In the genomic region with DNA sequence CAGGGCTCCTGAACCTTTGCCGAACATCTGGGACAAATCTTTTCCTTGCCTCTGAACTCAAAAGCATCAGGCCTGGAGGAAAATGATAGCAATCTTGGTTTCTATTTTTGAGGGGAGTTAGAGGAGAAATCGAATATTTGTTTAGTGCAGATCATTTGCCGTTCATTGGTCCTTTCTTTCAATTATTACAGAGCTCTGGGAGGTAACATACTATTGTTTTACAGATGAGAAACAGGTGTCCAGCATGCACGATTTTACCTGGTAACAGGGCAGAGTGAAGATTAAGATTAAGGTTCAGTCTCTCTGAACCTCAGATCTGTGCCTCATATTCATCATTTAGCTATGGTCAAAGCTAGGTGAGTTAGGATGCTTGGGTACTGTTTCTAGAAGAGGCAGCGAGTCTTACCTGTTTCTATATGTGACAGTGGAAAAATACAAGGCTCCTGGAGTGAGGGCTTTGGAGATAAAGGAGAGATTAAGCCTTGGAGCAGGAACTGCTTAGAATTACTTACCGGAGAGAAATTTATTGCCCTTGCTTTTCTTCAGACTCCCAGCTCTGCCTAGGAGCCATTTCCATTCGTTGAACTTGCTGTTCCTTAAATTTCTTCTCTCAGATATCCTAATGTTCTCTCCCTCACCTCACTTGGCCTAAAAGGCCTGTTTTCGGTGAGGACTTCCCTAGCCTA, we compare ENCODE assay signal across 8 cellular contexts. TPM values are rescaled to one million over a fixed set of nuclear protein-coding genes. Genes with fewer than 3 reads are reported as not detected.
DNase-seq lines count a peak whose midpoint lies in the region; ATAC-seq and TF ChIP-seq lines count a peak whose summit lies in the region.

No MANE protein-coding gene starts in this region.

- TF ChIP-seq EP300 in gastroesophageal sphincter (IDR thresholded peaks at IDR 0.05) = no peak

- DNase-seq in GM06990 (ENCODE audit: extremely low read depth, insufficient read length) (no peak), RWPE1 (ENCODE audit: low spot score) (no peak), skeletal muscle cell (ENCODE audit: low read depth) (no peak), COLO829 (ENCODE audit: low spot score) (no peak), NCI-H2107 (lab: John Stamatoyannopoulos, UW) (no peak), LoVo (ENCODE audit: low spot score) (no peak)

- H3K27me3 ChIP-seq in GM06990 (replicated peaks; ENCODE audit: control insufficient read depth, insufficient read depth, low read length) = no peaks in the 10 kb centered on the region
- no peaks in the 10 kb centered on the region for H3K27me3 ChIP-seq in gastroesophageal sphincter

- WGBS in gastroesophageal sphincter (ENCODE audit: low coverage in 1 of 2), 2 donors = 26 to 55% methylated on average over 3 to 8 of the region's 8 CpGs

- H3K36me3 ChIP-seq in GM06990 (ENCODE audit: control insufficient read depth, insufficient read depth, low read length) (peaks cover 3% of the 10 kb centered on the region), gastroesophageal sphincter (peaks cover 0 to 20% of the 10 kb centered on the region in 2 donors)

- H3K4me1 ChIP-seq in gastroesophageal sphincter = peaks cover 0 to 70% (median 40%) of the 10 kb centered on the region in 3 donors

- no peak for TF ChIP-seq CTCF in GM06990 (IDR thresholded peaks at IDR 0.05; ENCODE audit: insufficient read depth, low read length, poor library complexity, severe bottlenecking)
- no peak for TF ChIP-seq CTCF in RWPE1 (conservative IDR thresholded peaks at IDR 0.05; ENCODE audit: low read depth)
- no peak for TF ChIP-seq CTCF in gastroesophageal sphincter (IDR thresholded peaks at IDR 0.05)

- POLR2A ChIA-PET in RWPE1 (lab: Yijun Ruan, JAX; ENCODE audit: low non-redundant PET) = no interaction called here

- no peaks in the 10 kb centered on the region for H3K9me3 ChIP-seq in gastroesophageal sphincter

- peak overlapping the region; percentile 91 for H3K4me3 ChIP-seq in GM06990 (replicated peaks; ENCODE audit: low read depth, low read length)
- peak overlapping the region; percentile 71 to 84 for H3K4me3 ChIP-seq in gastroesophageal sphincter
- peak overlapping the region; percentile 96 for H3K4me3 ChIP-seq in skeletal muscle cell (ENCODE audit: low read depth, low read length)

- TF ChIP-seq POLR2A in gastroesophageal sphincter (IDR thresholded peaks at IDR 0.05) = no peak

- CTCF ChIA-PET in RWPE1 (lab: Yijun Ruan, JAX) = interaction anchor here (0.7 to 1.5 kb wide), 4 partner anchors 79 to 142 kb away, joined by 3 to 5 read pairs (median 3); no protein-coding TSS in a partner anchor

- ATAC-seq in gastroesophageal sphincter (no peak), GM21786 (IDR thresholded peaks at IDR 0.05; ENCODE audit: unreplicated experiment) (no peak)

- H3K27ac ChIP-seq in RWPE1 (peak overlapping the region; percentile 87), gastroesophageal sphincter (peak overlapping the region in 3 of 4 donors; percentile 92 to 97 (median 94))

RNA-seq across cellular contexts. Expression of a gene that starts 1.4 kb away (rescaled TPM):
- 10 to 100 TPM; 33.4 to 41.0 (median 33.9) TPM for total RNA-seq in gastroesophageal sphincter

RNA-seq across cellular contexts. Expression of a gene that starts 17.3 kb away (rescaled TPM):
- total RNA-seq in gastroesophageal sphincter = 100 to 1,000 TPM; 138 to 237 (median 186) TPM

RNA-seq across cellular contexts. Expression of a gene that starts 27.9 kb away (rescaled TPM):
- 10 to 100 TPM; 50.6 to 84.2 (median 69.9) TPM for total RNA-seq in gastroesophageal sphincter

RNA-seq across cellular contexts. Expression of a gene that starts 40.2 kb away (rescaled TPM):
- total RNA-seq in gastroesophageal sphincter = 10 to 100 TPM; 14.5 to 18.4 (median 17.0) TPM

RNA-seq across cellular contexts. Expression of a gene that starts 40.5 kb away (rescaled TPM):
- 10 to 100 TPM in 3 of 4 donors, 1 to 10 TPM in 1; 8.4 to 29.0 (median 17.4) TPM for total RNA-seq in gastroesophageal sphincter
